In genomic region chr7:155267023-155267422, GRCh38 we compare ENCODE assay signal across 6 cellular contexts.
"Had no signal": no experiment of that assay in that cellular context is flagged by ENCODE, and none has a peak within 500 bp of the region (broad histone marks: within the 10 kb centered on the region; RNA-seq: fewer than 3 reads in every experiment).

No MANE protein-coding gene starts in this region.

- H3K4me3 ChIP-seq: GM23248, K562 had no signal

- H3K9me3 Mint-ChIP-seq: H9 had no signal

- H3K4me3 Mint-ChIP-seq: H9 had no signal

- DNase-seq: GM23248, H9, HCEC 1CT, IMR-90, KG1 had no signal

- ATAC-seq: K562 had no signal

- H3K27ac ChIP-seq: GM23248 had no signal

- H2AFZ ChIP-seq: GM23248 had no signal
